8 cellular contexts compared by ENCODE assay signal in the genomic region with DNA sequence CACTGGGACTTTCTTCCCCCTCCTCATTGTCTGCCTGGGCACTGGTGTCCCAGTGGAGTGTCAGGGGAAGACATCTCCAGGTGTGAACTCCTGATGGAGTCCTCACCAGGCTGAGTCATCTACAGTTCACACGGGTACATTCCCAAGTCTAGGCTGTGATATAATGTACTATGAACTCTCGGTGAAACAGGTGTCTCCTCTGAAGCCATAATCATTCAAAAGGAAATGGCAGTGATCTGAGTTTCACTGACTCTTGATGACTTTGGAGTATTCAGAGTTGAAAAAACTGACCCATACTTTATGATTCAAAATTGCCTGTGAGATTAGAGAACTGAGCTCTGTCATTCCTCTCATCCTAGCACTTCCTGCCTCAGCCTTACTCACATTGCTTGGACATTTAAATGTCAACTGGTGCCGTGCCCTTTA. TPM values are rescaled to one million over a fixed set of nuclear protein-coding genes. Genes with fewer than 3 reads are reported as not detected.
A peak's percentile ranks its signal among the peaks of the same experiment; 100 is the strongest.
DNase-seq lines count a peak whose midpoint lies in the region; ATAC-seq, FAIRE-seq and TF ChIP-seq lines count a peak whose summit lies in the region.

No MANE protein-coding gene starts in this region.

- H3K9ac ChIP-seq in kidney (ENCODE audit: low read length in 2 of 2), result no peak overlapping the region

- POLR2A ChIA-PET in A673 (lab: Charles Lee; ENCODE audit: low non-redundant PET), result no interaction called here

- FAIRE-seq in kidney (lab: Jason Lieb, UNC), result no peak

- H3K9me3 ChIP-seq in kidney (ENCODE audit: control insufficient read depth in 1 of 2, low read length in 2 of 2) (no peaks in the 10 kb centered on the region), A673 (ENCODE audit: low read depth, low read length, poor library complexity, severe bottlenecking) (no peaks in the 10 kb centered on the region)

- H3K36me3 ChIP-seq in kidney (ENCODE audit: control insufficient read depth in 1 of 2, insufficient read depth in 2 of 2, low read length in 2 of 2) (no peaks in the 10 kb centered on the region), A673 (ENCODE audit: insufficient read depth, low read length, poor library complexity, severe bottlenecking) (no peaks in the 10 kb centered on the region)

- H3K4me1 ChIP-seq in kidney (ENCODE audit: control insufficient read depth in 1 of 2, insufficient read depth in 1 of 2, low read depth in 1 of 2, low read length in 2 of 2) (no peaks in the 10 kb centered on the region), A673 (ENCODE audit: insufficient read depth, low read length, poor library complexity, severe bottlenecking) (no peaks in the 10 kb centered on the region)

- CTCF ChIA-PET in A673 (lab: Charles Lee), result no interaction called here

- H3K4me3 ChIP-seq in kidney (ENCODE audit: low read length in 2 of 2) (no peak overlapping the region), A673 (ENCODE audit: low read depth, low read length, poor library complexity, severe bottlenecking) (no peak overlapping the region)

- intact Hi-C loops in kidney (cut with DNase I) (no loop called here), A673 (cut with micrococcal nuclease; ENCODE audit: unreplicated experiment) (no loop called here)

- ATAC-seq in GM21367 (IDR thresholded peaks at IDR 0.05; ENCODE audit: unreplicated experiment), result peak; percentile 41
- ATAC-seq in HG03457 (IDR thresholded peaks at IDR 0.05; ENCODE audit: unreplicated experiment), result peak; percentile 35

- H3K27me3 ChIP-seq in A673 (replicated peaks; ENCODE audit: insufficient read depth, low read depth, low read length, poor library complexity), result no peaks in the 10 kb centered on the region

- DNase-seq in COLO829 (ENCODE audit: low spot score) (peak; percentile 22), dermis blood vessel endothelial cell (peak; percentile 75), kidney (no peak), NCI-H1092 (lab: John Stamatoyannopoulos, UW) (no peak), NK-92 (lab: John Stamatoyannopoulos, UW; ENCODE audit: unreplicated experiment) (no peak), A673 (ENCODE audit: low spot score) (no peak)

- H3K27ac ChIP-seq in kidney (ENCODE audit: low read depth in 2 of 2, low read length in 2 of 2), result no peak overlapping the region
- H3K27ac ChIP-seq in A673 (ENCODE audit: low read depth, low read length, poor library complexity, severe bottlenecking), result no peak overlapping the region

- TF ChIP-seq CTCF in kidney (IDR thresholded peaks at IDR 0.05; ENCODE audit: borderline replicate concordance, extremely low read depth, insufficient read depth) (no peak), A673 (conservative IDR thresholded peaks at IDR 0.05; ENCODE audit: low read depth, low read length) (no peak)

- BruUV-seq in A673 (replicated peaks; lab: Mats Ljungman, UMichigan), result no TSS peak

RNA-seq across cellular contexts. Expression of gene LAMC2, which starts 9.1 kb away (rescaled TPM):
- total RNA-seq in dermis blood vessel endothelial cell (0.70 and 1.5 TPM in 2 replicates), kidney (89.0 TPM), A673 (2021) (0.11 and 0.26 TPM in 2 replicates)
- 4.0 TPM for polyA plus RNA-seq in kidney (ENCODE audit: insufficient read depth, low read depth, low replicate concordance)

Comparison
In these comparisons a context has a peak if more than half of its experiments do, and no peak if none do; other contexts are left out.
1. DNase-seq: peak in COLO829 (single experiment) and dermis blood vessel endothelial cell (single experiment); none in kidney (single experiment), NCI-H1092 (single experiment), NK-92 (single experiment) and A673 (single experiment).
2. RNA of gene LAMC2, which starts 9.1 kb away (total RNA-seq): 89.0 TPM in kidney (single experiment); 0.70 to 1.5 TPM in dermis blood vessel endothelial cell and 0.11 to 0.26 TPM in A673; every median in the first group is over 10 times any median in the second.